ENCODE assay signal across 1 cellular context in genomic region chr11:128208329-128209220, GRCh38.
TF ChIP-seq lines count a peak whose summit lies in the region.

No MANE protein-coding gene starts in this region.

TF ChIP-seq in HCT116, 20 proteins besides CTCF, POLR2A, EP300 and RAD21 (continued from another document):
- no peak for TF ChIP-seq REST (IDR thresholded peaks at IDR 0.05; ENCODE audit: low read depth)
- TF ChIP-seq SRF (IDR thresholded peaks at IDR 0.05; ENCODE audit: low read depth): no peak
- no peak for TF ChIP-seq ELF1 (IDR thresholded peaks at IDR 0.05; ENCODE audit: borderline replicate concordance, low read depth)
- TF ChIP-seq, protein P1, sequence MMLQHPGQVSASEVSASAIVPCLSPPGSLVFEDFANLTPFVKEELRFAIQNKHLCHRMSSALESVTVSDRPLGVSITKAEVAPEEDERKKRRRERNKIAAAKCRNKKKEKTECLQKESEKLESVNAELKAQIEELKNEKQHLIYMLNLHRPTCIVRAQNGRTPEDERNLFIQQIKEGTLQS (IDR thresholded peaks at IDR 0.05): no peak
- no peak; the same call in 1 of the 2 replicates for TF ChIP-seq SP1 (IDR thresholded peaks at IDR 0.05; ENCODE audit: low read depth)
- no peak for TF ChIP-seq YY1 (IDR thresholded peaks at IDR 0.05; ENCODE audit: extremely low read depth, insufficient replicate concordance, low read depth, low read length)
- TF ChIP-seq MAX (IDR thresholded peaks at IDR 0.05): no peak; the same call in 1 of the 2 replicates
- no peak for TF ChIP-seq EGR1 (IDR thresholded peaks at IDR 0.05; ENCODE audit: low read depth)
- TF ChIP-seq SIN3A (IDR thresholded peaks at IDR 0.05; ENCODE audit: low read depth): no peak
- no peak for TF ChIP-seq CEBPB (IDR thresholded peaks at IDR 0.05; ENCODE audit: low read depth)
- TF ChIP-seq ZBTB33 (IDR thresholded peaks at IDR 0.05; ENCODE audit: extremely low read depth, insufficient replicate concordance, low read length): no peak
- TF ChIP-seq FOSL1 (IDR thresholded peaks at IDR 0.05; ENCODE audit: low read depth): peak; percentile 48; the same call in 1 of the 2 replicates
- TF ChIP-seq CBX3 (IDR thresholded peaks at IDR 0.05; ENCODE audit: low read depth): no peak
- no peak for TF ChIP-seq ZNF274 (IDR thresholded peaks at IDR 0.05; ENCODE audit: low read depth, low read length)
